In the genomic region with DNA sequence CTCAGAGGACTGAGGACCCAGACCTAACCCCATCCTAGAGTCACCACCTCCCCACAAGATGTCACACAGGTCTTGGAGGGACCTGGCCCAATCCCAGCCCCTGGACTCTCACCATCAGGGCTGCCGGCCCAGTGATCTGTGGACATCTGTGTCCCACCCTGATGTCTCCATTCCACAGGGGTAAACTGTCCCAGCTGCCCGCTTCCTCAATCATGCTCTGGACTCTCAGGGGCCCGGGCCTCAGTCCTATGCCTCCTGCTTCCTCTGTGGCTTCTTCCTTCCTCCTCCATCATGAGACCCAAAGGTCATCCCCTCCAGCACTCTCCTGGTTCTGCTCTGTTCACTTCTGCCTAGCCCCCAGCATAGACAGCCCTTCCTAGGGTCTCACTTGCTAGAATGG, we compare ENCODE assay signal across 8 cellular contexts. TPM values are rescaled to one million over a fixed set of nuclear protein-coding genes. Genes with fewer than 3 reads are reported as not detected.
A peak's percentile ranks its signal among the peaks of the same experiment; 100 is the strongest.
DNase-seq lines count a peak whose midpoint lies in the region; ATAC-seq and TF ChIP-seq lines count a peak whose summit lies in the region.
"Had no signal": no experiment of that assay in that cellular context is flagged by ENCODE, and none has a peak within 500 bp of the region (broad histone marks: within the 10 kb centered on the region; RNA-seq: fewer than 3 reads in every experiment).

No MANE protein-coding gene starts in this region.

- peak overlapping the region; percentile 95 for H3K27ac Mint-ChIP-seq in activated CD8-positive, alpha-beta T cell treated with anti-CD3 and anti-CD28 coated beads for 36 hours
- H3K27ac Mint-ChIP-seq in stimulated activated effector memory CD8-positive, alpha-beta T cell treated with anti-CD3 and anti-CD28 coated beads, Interleukin-12 subunit alpha, Interleukin-12 subunit beta, amount 100 ng/mL, for 72 hours, result peak overlapping the region; percentile 95

- no peaks in the 10 kb centered on the region for H3K9me3 ChIP-seq in heart right ventricle

- no peak for ATAC-seq in activated CD8-positive, alpha-beta T cell treated with anti-CD3 and anti-CD28 coated beads for 36 hours
- ATAC-seq in heart right ventricle (no peak), GM21360 (IDR thresholded peaks at IDR 0.05; ENCODE audit: unreplicated experiment) (no peak)
- ATAC-seq in stimulated activated effector memory CD8-positive, alpha-beta T cell treated with anti-CD3 and anti-CD28 coated beads, Interleukin-12 subunit alpha, Interleukin-12 subunit beta, amount 100 ng/mL, for 72 hours, result no peak
- ATAC-seq: K562 had no signal

- WGBS in heart right ventricle, 2 donors, result 46 to 48% methylated on average over 3 of the region's 3 CpGs

- no peaks in the 10 kb centered on the region for H3K27me3 Mint-ChIP-seq in activated CD8-positive, alpha-beta T cell treated with anti-CD3 and anti-CD28 coated beads for 36 hours

- H3K4me1 ChIP-seq in heart right ventricle, result peaks cover 22 to 94% (median 70%) of the 10 kb centered on the region in 9 donors

- H3K4me1 Mint-ChIP-seq in activated CD8-positive, alpha-beta T cell treated with anti-CD3 and anti-CD28 coated beads for 36 hours (ENCODE audit: low read depth), result peaks cover 49% of the 10 kb centered on the region
- peaks cover 71% of the 10 kb centered on the region for H3K4me1 Mint-ChIP-seq in stimulated activated effector memory CD8-positive, alpha-beta T cell treated with anti-CD3 and anti-CD28 coated beads, Interleukin-12 subunit alpha, Interleukin-12 subunit beta, amount 100 ng/mL, for 72 hours

- H3K9me3 Mint-ChIP-seq in activated CD8-positive, alpha-beta T cell treated with anti-CD3 and anti-CD28 coated beads for 36 hours, result no peaks in the 10 kb centered on the region
- no peaks in the 10 kb centered on the region for H3K9me3 Mint-ChIP-seq in stimulated activated effector memory CD8-positive, alpha-beta T cell treated with anti-CD3 and anti-CD28 coated beads, Interleukin-12 subunit alpha, Interleukin-12 subunit beta, amount 100 ng/mL, for 72 hours

- peaks cover 8% of the 10 kb centered on the region for H3K36me3 Mint-ChIP-seq in activated CD8-positive, alpha-beta T cell treated with anti-CD3 and anti-CD28 coated beads for 36 hours (ENCODE audit: low read depth)
- H3K36me3 Mint-ChIP-seq in stimulated activated effector memory CD8-positive, alpha-beta T cell treated with anti-CD3 and anti-CD28 coated beads, Interleukin-12 subunit alpha, Interleukin-12 subunit beta, amount 100 ng/mL, for 72 hours, result peaks cover 62% of the 10 kb centered on the region

- POLR2A ChIA-PET in activated CD8-positive, alpha-beta T cell treated with anti-CD3 and anti-CD28 coated beads for 36 hours (lab: Charles Lee), result interaction anchor here (0.5 kb wide), 1 partner anchor 18 kb away, joined by 3 read pairs; no protein-coding TSS in a partner anchor

- no peak for TF ChIP-seq CTCF in HL-60 (IDR thresholded peaks at IDR 0.05; ENCODE audit: insufficient read depth, low read length)
- no peak for TF ChIP-seq CTCF in activated CD8-positive, alpha-beta T cell treated with anti-CD3 and anti-CD28 coated beads for 36 hours (IDR thresholded peaks at IDR 0.05)
- no peak for TF ChIP-seq CTCF in heart right ventricle (IDR thresholded peaks at IDR 0.05)

- intact Hi-C loops in activated CD8-positive, alpha-beta T cell treated with anti-CD3 and anti-CD28 coated beads for 36 hours (cut with micrococcal nuclease), result no loop called here
- intact Hi-C loops in heart right ventricle (cut with DNase I), result loop anchor here in 8 of 10 donors (5.0 to 10.0 kb wide), 7 partner anchors 65 to 565 kb away; a partner anchor contains a TSS

- H3K4me3 ChIP-seq in HL-60 (replicated peaks; ENCODE audit: insufficient read depth, low read length) (peak overlapping the region; percentile 51), heart right ventricle (peak overlapping the region; percentile 62 to 88 (median 72))
- H3K4me3 ChIP-seq: K562 had no signal

- peaks cover 0 to 54% (median 0%) of the 10 kb centered on the region in 9 donors for H3K36me3 ChIP-seq in heart right ventricle

- peak overlapping the region; percentile 92 for H3K4me3 Mint-ChIP-seq in activated CD8-positive, alpha-beta T cell treated with anti-CD3 and anti-CD28 coated beads for 36 hours
- H3K4me3 Mint-ChIP-seq in stimulated activated effector memory CD8-positive, alpha-beta T cell treated with anti-CD3 and anti-CD28 coated beads, Interleukin-12 subunit alpha, Interleukin-12 subunit beta, amount 100 ng/mL, for 72 hours, result peak overlapping the region; percentile 93

- DNase-seq in HL-60 (ENCODE audit: low read depth in 1 of 2, low spot score in 1 of 2), result peak in 1 of 2 experiments; percentile 51
- no peak for DNase-seq in activated CD8-positive, alpha-beta T cell treated with anti-CD3 and anti-CD28 coated beads for 36 hours
- DNase-seq in heart right ventricle, result no peak
- no peak for DNase-seq in stimulated activated effector memory CD8-positive, alpha-beta T cell treated with anti-CD3 and anti-CD28 coated beads, Interleukin-12 subunit alpha, Interleukin-12 subunit beta, amount 100 ng/mL, for 72 hours (ENCODE audit: low spot score in 2 of 2)
- DNase-seq in Ammon's horn (ENCODE audit: low spot score), result no peak
- DNase-seq in NCI-H2227 treated with DMSO at 0.1 percent for 48 hours (lab: John Stamatoyannopoulos, UW), result no peak

- H3K27ac ChIP-seq in HL-60 (replicated peaks) (peak overlapping the region; percentile 83), heart right ventricle (peak overlapping the region; percentile 87 to 99 (median 93))

- H3K27me3 ChIP-seq in HL-60 (ENCODE audit: insufficient read depth, poor library complexity, severe bottlenecking) (no peaks in the 10 kb centered on the region), heart right ventricle (no peaks in the 10 kb centered on the region)

- CTCF ChIA-PET in activated CD8-positive, alpha-beta T cell treated with anti-CD3 and anti-CD28 coated beads for 36 hours (lab: Charles Lee), result interaction anchor here (0.8 to 1.3 kb wide), 2 partner anchors 74 to 93 kb away, joined by 3 to 7 read pairs; a partner anchor contains a TSS

RNA-seq across cellular contexts. Expression of a gene that starts 32.2 kb away (rescaled TPM):
- total RNA-seq in activated CD8-positive, alpha-beta T cell treated with anti-CD3 and anti-CD28 coated beads for 36 hours, result 10 to 100 TPM; 77.7 to 91.5 TPM
- 10 to 100 TPM; 30.4 to 68.3 (median 40.8) TPM for total RNA-seq in heart right ventricle
- polyA plus RNA-seq in heart right ventricle, result 10 to 100 TPM; 35.8 to 58.7 TPM

RNA-seq across cellular contexts. Expression of a gene that starts 45.8 kb away (rescaled TPM):
- under 1 TPM; 0.14 to 0.72 TPM for total RNA-seq in activated CD8-positive, alpha-beta T cell treated with anti-CD3 and anti-CD28 coated beads for 36 hours
- 10 to 100 TPM; 10.4 to 44.4 (median 30.2) TPM for total RNA-seq in heart right ventricle
- 10 to 100 TPM; 28.4 to 47.6 TPM for polyA plus RNA-seq in heart right ventricle

Comparison
In these comparisons a context has a peak if more than half of its experiments do, and no peak if none do; other contexts are left out.
1. RNA of a gene that starts 45.8 kb away (total RNA-seq): 10.4 to 44.4 TPM in heart right ventricle; 0.14 to 0.72 TPM in activated CD8-positive, alpha-beta T cell treated with anti-CD3 and anti-CD28 coated beads for 36 hours; every median in the first group is over 4 times any median in the second.